9 cellular contexts compared by ENCODE assay signal in genomic region chr14:64915025-64915424, GRCh38. TPM values are rescaled to one million over a fixed set of nuclear protein-coding genes. Genes with fewer than 3 reads are reported as not detected.
DNase-seq lines count a peak whose midpoint lies in the region; ATAC-seq and TF ChIP-seq lines count a peak whose summit lies in the region.
"Had no signal": no experiment of that assay in that cellular context is flagged by ENCODE, and none has a peak within 500 bp of the region (broad histone marks: within the 10 kb centered on the region; RNA-seq: fewer than 3 reads in every experiment).

No MANE protein-coding gene starts in this region.

- H3K9me3 ChIP-seq in adrenal gland (replicated peaks in 1 of 3): no peaks in the 10 kb centered on the region
- no peaks in the 10 kb centered on the region for H3K9me3 ChIP-seq in right lobe of liver
- no peaks in the 10 kb centered on the region for H3K9me3 ChIP-seq in tibial artery

- H3K4me1 Mint-ChIP-seq in activated T-cell treated with anti-CD3 and anti-CD28 coated beads, Interleukin-2, amount 50 U/mL, for 24 hours (ENCODE audit: low read depth): peaks cover 55% of the 10 kb centered on the region

- no peak for DNase-seq in activated T-cell treated with anti-CD3 and anti-CD28 coated beads, Interleukin-2, amount 50 U/mL, for 24 hours
- no peak for DNase-seq in activated T-cell treated with anti-CD3 and anti-CD28 coated beads for 4 hours
- no peak for DNase-seq in adrenal gland
- DNase-seq in right lobe of liver: no peak
- DNase-seq in tibial artery: no peak
- no peak for DNase-seq in HCEC 1CT
- no peak for DNase-seq in GF-D8 (lab: John Stamatoyannopoulos, UW)
- no peak for DNase-seq in posterior vena cava (ENCODE audit: low spot score)

- peak overlapping the region in 4 of 5 donors; percentile 94 to 99 (median 96) for H3K27ac ChIP-seq in adrenal gland
- H3K27ac ChIP-seq in right lobe of liver: peak overlapping the region in 2 of 3 donors; percentile 94
- H3K27ac ChIP-seq in tibial artery: peak overlapping the region; percentile 95 to 99

- no peak for ATAC-seq in right lobe of liver

- H3K36me3 ChIP-seq in adrenal gland (replicated peaks in 1 of 2) (no peaks in the 10 kb centered on the region), right lobe of liver (no peaks in the 10 kb centered on the region), tibial artery (peaks cover 0 to 5% (median 0%) of the 10 kb centered on the region in 3 donors)

- TF ChIP-seq POLR2A in adrenal gland (IDR thresholded peaks at IDR 0.05) (no peak), right lobe of liver (IDR thresholded peaks at IDR 0.05) (no peak)

- peak overlapping the region; percentile 90 for H3K4me3 Mint-ChIP-seq in activated T-cell treated with anti-CD3 and anti-CD28 coated beads, Interleukin-2, amount 50 U/mL, for 24 hours

- H3K4me3 ChIP-seq in adrenal gland: peak overlapping the region; percentile 30 to 94 (median 86)
- peak overlapping the region; percentile 82 to 97 (median 96) for H3K4me3 ChIP-seq in right lobe of liver
- H3K4me3 ChIP-seq in tibial artery: peak overlapping the region; percentile 84 to 99

- H3K27me3 ChIP-seq in adrenal gland (no peaks in the 10 kb centered on the region), right lobe of liver (no peaks in the 10 kb centered on the region), tibial artery (no peaks in the 10 kb centered on the region)

- peak overlapping the region; percentile 97 for H3K27ac Mint-ChIP-seq in activated T-cell treated with anti-CD3 and anti-CD28 coated beads, Interleukin-2, amount 50 U/mL, for 24 hours

- TF ChIP-seq CTCF in adrenal gland (IDR thresholded peaks at IDR 0.05): no peak
- TF ChIP-seq CTCF in right lobe of liver (IDR thresholded peaks at IDR 0.05): no peak
- no peak for TF ChIP-seq CTCF in tibial artery (IDR thresholded peaks at IDR 0.05)

- H3K27me3 Mint-ChIP-seq in activated T-cell treated with anti-CD3 and anti-CD28 coated beads, Interleukin-2, amount 50 U/mL, for 24 hours: peaks cover 2% of the 10 kb centered on the region

- H3K9me3 Mint-ChIP-seq in activated T-cell treated with anti-CD3 and anti-CD28 coated beads, Interleukin-2, amount 50 U/mL, for 24 hours: no peaks in the 10 kb centered on the region

- H3K36me3 Mint-ChIP-seq in activated T-cell treated with anti-CD3 and anti-CD28 coated beads, Interleukin-2, amount 50 U/mL, for 24 hours (ENCODE audit: low read depth): peaks cover 47% of the 10 kb centered on the region

- H3K4me1 ChIP-seq in adrenal gland (replicated peaks in 1 of 2) (peaks cover 20 to 47% of the 10 kb centered on the region in 2 donors), right lobe of liver (peaks cover 0 to 32% (median 10%) of the 10 kb centered on the region in 4 donors), tibial artery (peaks cover 0 to 55% (median 32%) of the 10 kb centered on the region in 4 donors)

- 20 to 31% (median 26%) methylated on average over 4 of the region's 4 CpGs for WGBS in adrenal gland, 4 donors
- 17% methylated on average over 4 of the region's 4 CpGs for WGBS in right lobe of liver (ENCODE audit: insufficient coverage, low coverage, low lambda C conversion rate, missing lambda C conversion rate)

- intact Hi-C loops in adrenal gland (cut with DNase I) (no loop called here), right lobe of liver (cut with DNase I) (no loop called here), tibial artery (cut with DNase I; ENCODE audit: low total_unique reads) (no loop called here), posterior vena cava (cut with DNase I) (no loop called here)

RNA-seq across cellular contexts. Expression of gene CHURC1, which starts 0.8 kb away (rescaled TPM):
- total RNA-seq in adrenal gland (100 to 1,000 TPM in 1 of 8 donors, 10 to 100 TPM in 7; 54.4 to 101 (median 74.2) TPM), right lobe of liver (10 to 100 TPM; 28.2 to 55.2 (median 37.1) TPM), posterior vena cava (10 to 100 TPM; 65.4 to 87.3 TPM)
- polyA plus RNA-seq in adrenal gland: 10 to 100 TPM; 36.7 to 97.0 (median 46.4) TPM

RNA-seq across cellular contexts. Expression of gene GPX2, which starts 27.5 kb away (rescaled TPM):
- total RNA-seq in adrenal gland (under 1 TPM in 2 of 8 donors, not detected in 6; 0.31 to 0.36 TPM), right lobe of liver (1,000 to 10,000 TPM in 1 of 6 experiments, 100 to 1,000 TPM in 5; 248 to 1,113 (median 341) TPM), posterior vena cava (not detected)
- 1 to 10 TPM in 1 of 3 donors, under 1 TPM in 1, not detected in 1; 0.73 to 1.4 TPM for polyA plus RNA-seq in adrenal gland
- total RNA-seq: HT1080 had no signal

RNA-seq across cellular contexts. Expression of gene SPTB, which starts 35.3 kb away (rescaled TPM):
- total RNA-seq in adrenal gland: 1 to 10 TPM in 3 of 8 donors, under 1 TPM in 5; 0.18 to 6.1 (median 0.58) TPM
- 10 to 100 TPM in 1 of 3 donors, 1 to 10 TPM in 2; 1.1 to 14.5 (median 1.3) TPM for polyA plus RNA-seq in adrenal gland
- 1 to 10 TPM in 1 of 6 experiments, under 1 TPM in 5; 0.12 to 2.4 (median 0.72) TPM for total RNA-seq in right lobe of liver
- total RNA-seq in posterior vena cava: 1 to 10 TPM; 2.5 to 3.3 TPM

RNA-seq across cellular contexts. Expression of gene RAB15, which starts 57.1 kb away (rescaled TPM):
- total RNA-seq in adrenal gland: 1 to 10 TPM in 7 of 8 donors, under 1 TPM in 1; 0.95 to 8.9 (median 3.2) TPM
- 1 to 10 TPM; 3.6 to 8.6 (median 5.8) TPM for polyA plus RNA-seq in adrenal gland
- 10 to 100 TPM in 2 of 6 experiments, 1 to 10 TPM in 4; 6.5 to 13.8 (median 9.0) TPM for total RNA-seq in right lobe of liver
- 1 to 10 TPM; 6.0 to 7.3 TPM for total RNA-seq in posterior vena cava

Comparison
In these comparisons a context has a peak if more than half of its experiments do, and no peak if none do; other contexts are left out.
1. RNA of gene GPX2, which starts 27.5 kb away (total RNA-seq): 248 to 1,113 TPM in right lobe of liver; 0.31 to 0.36 TPM in adrenal gland and not detected in posterior vena cava; every median in the first group is over 100 times any median in the second.
2. Peak in every context shown above with its lines, with median percentiles within 50 percentile points of each other: H3K27ac ChIP-seq and H3K4me3 ChIP-seq.